ENCODE assay signal across 12 cellular contexts in the genomic region with DNA sequence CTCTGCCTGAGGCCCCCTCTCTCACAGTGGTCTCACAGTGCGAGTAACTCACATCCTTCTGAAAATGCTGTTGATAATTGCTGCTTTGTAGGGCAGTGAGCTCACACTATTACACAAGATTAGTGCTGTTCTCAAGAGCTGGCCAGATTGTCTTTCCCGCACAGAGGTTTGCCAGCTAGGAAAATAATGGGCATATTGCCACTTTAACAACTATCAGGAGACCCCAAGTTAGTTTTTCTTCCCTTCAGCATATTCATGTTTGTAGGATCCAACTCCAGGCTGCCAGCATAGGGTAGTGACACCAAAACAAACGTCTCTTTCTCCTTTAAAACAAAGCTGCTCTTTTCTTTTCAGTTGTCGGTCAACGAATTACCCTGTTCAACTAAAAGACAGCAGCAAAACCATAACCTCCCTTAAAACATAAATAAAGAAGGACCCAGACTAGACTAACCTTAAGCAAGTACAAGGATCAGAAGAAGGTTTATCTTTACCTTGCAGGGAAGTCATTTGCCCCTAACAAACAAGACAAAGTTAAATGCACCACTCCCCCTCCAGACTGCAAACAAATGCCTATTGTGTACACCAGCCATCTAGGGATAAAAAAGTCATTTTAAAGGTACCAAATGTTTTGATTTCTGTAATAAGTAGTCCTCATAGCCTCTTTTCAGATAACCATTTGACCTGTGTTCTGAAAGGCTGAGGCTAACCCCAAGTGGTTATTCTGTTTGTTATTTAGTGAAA.
A peak's percentile ranks its signal among the peaks of the same experiment; 100 is the strongest.
DNase-seq lines count a peak whose midpoint lies in the region; ATAC-seq and TF ChIP-seq lines count a peak whose summit lies in the region.
"Had no signal": no experiment of that assay in that cellular context is flagged by ENCODE, and none has a peak within 500 bp of the region (broad histone marks: within the 10 kb centered on the region; RNA-seq: fewer than 3 reads in every experiment).

No MANE protein-coding gene starts in this region.

- H3K36me3 Mint-ChIP-seq in WTC11 (peaks cover 38% of the 10 kb centered on the region), neural progenitor cell (peaks cover 31% of the 10 kb centered on the region)

- TF ChIP-seq CTCF in WTC11 (IDR thresholded peaks at IDR 0.05) (no peak), neural progenitor cell (IDR thresholded peaks at IDR 0.05) (no peak)

- H3K9me3 ChIP-seq in neural progenitor cell (ENCODE audit: low read depth), result no peaks in the 10 kb centered on the region
- H3K9me3 ChIP-seq: SK-N-SH had no signal

- POLR2A ChIA-PET in WTC11 (lab: Charles Lee), result no interaction called here

- no peaks in the 10 kb centered on the region for H3K36me3 ChIP-seq in neural progenitor cell

- no peaks in the 10 kb centered on the region for H3K79me2 ChIP-seq in neural progenitor cell (ENCODE audit: low read depth)

- no peaks in the 10 kb centered on the region for H3F3A ChIP-seq in neural progenitor cell (ENCODE audit: low read depth)

- no peaks in the 10 kb centered on the region for H3K27me3 ChIP-seq in neural progenitor cell

- H3K27ac ChIP-seq in neural progenitor cell, result peak overlapping the region; percentile 71

- peak overlapping the region; percentile 25 for H3K4me2 ChIP-seq in neural progenitor cell
- H3K4me2 ChIP-seq: SK-N-SH had no signal

- H3K4me1 Mint-ChIP-seq in WTC11 (peaks cover 5% of the 10 kb centered on the region), neural progenitor cell (no peaks in the 10 kb centered on the region)
- H3K4me1 Mint-ChIP-seq: B cell had no signal

- CTCF ChIA-PET in WTC11 (lab: Charles Lee), result interaction anchor here (0.8 kb wide), 1 partner anchor 90 kb away, joined by 3 read pairs; no protein-coding TSS in a partner anchor

- no peak for ATAC-seq in WTC11
- no peak for ATAC-seq in GM19035 (IDR thresholded peaks at IDR 0.05; ENCODE audit: unreplicated experiment)

- no peak overlapping the region for H3K4me3 Mint-ChIP-seq in WTC11
- H3K4me3 Mint-ChIP-seq in neural progenitor cell, result no peak overlapping the region
- H3K4me3 Mint-ChIP-seq: activated naive CD4-positive, alpha-beta T cell treated with anti-CD3 and anti-CD28 coated beads for 36 hours; B cell had no signal

- H3K9me3 Mint-ChIP-seq in WTC11, result no peaks in the 10 kb centered on the region
- H3K9me3 Mint-ChIP-seq in neural progenitor cell, result no peaks in the 10 kb centered on the region
- H3K9me3 Mint-ChIP-seq: activated naive CD4-positive, alpha-beta T cell treated with anti-CD3 and anti-CD28 coated beads for 36 hours had no signal

- no peak overlapping the region for H3K4me3 ChIP-seq in neural progenitor cell

- intact Hi-C loops in posterior vena cava (cut with DNase I), result loop anchor here (10.0 kb wide), 2 partner anchors 1208 to 1248 kb away; no protein-coding TSS in a partner anchor

- H2AFZ ChIP-seq in neural progenitor cell (replicated peaks), result no peak overlapping the region

- no peak overlapping the region for H3K9ac ChIP-seq in neural progenitor cell
- H3K9ac ChIP-seq: SK-N-SH had no signal

- H3K27ac Mint-ChIP-seq in WTC11 (peak overlapping the region; percentile 23), neural progenitor cell (no peak overlapping the region)
- H3K27ac Mint-ChIP-seq: activated naive CD4-positive, alpha-beta T cell treated with anti-CD3 and anti-CD28 coated beads for 36 hours; B cell had no signal

- no peaks in the 10 kb centered on the region for H4K20me1 ChIP-seq in neural progenitor cell (ENCODE audit: low read depth)

- H3K27me3 Mint-ChIP-seq in WTC11 (ENCODE audit: low read depth) (no peaks in the 10 kb centered on the region), neural progenitor cell (ENCODE audit: insufficient read depth, low read depth) (no peaks in the 10 kb centered on the region)

- peaks cover 14% of the 10 kb centered on the region for H3K4me1 ChIP-seq in neural progenitor cell

- DNase-seq in AG20443 (ENCODE audit: low spot score) (peak; percentile 35), WTC11 (ENCODE audit: low spot score) (no peak), globus pallidus (ENCODE audit: low spot score) (peak; percentile 88), neural progenitor cell (ENCODE audit: low spot score) (peak; percentile 16), mesenteric fat pad (ENCODE audit: low spot score) (no peak), posterior vena cava (ENCODE audit: low spot score) (no peak)
- no peak for DNase-seq in central memory CD4-positive, alpha-beta T cell
- DNase-seq: activated CD4-positive, alpha-beta T cell treated with anti-CD3 and anti-CD28 coated beads, Interleukin-2, amount 50 U/mL, for 1 hour; activated naive CD4-positive, alpha-beta T cell treated with anti-CD3 and anti-CD28 coated beads for 36 hours; SK-N-SH had no signal

TF ChIP-seq in WTC11, 78 proteins besides CTCF, POLR2A, EP300 and RAD21 (continues in another document):
- no peak for TF ChIP-seq ZNF219 (CRISPR knock-in tag; IDR thresholded peaks at IDR 0.05; ENCODE audit: borderline replicate concordance)
- TF ChIP-seq, protein P1, sequence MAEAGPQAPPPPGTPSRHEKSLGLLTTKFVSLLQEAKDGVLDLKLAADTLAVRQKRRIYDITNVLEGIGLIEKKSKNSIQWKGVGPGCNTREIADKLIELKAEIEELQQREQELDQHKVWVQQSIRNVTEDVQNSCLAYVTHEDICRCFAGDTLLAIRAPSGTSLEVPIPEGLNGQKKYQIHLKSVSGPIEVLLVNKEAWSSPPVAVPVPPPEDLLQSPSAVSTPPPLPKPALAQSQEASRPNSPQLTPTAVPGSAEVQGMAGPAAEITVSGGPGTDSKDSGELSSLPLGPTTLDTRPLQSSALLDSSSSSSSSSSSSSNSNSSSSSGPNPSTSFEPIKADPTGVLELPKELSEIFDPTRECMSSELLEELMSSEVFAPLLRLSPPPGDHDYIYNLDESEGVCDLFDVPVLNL (CRISPR knock-in tag; IDR thresholded peaks at IDR 0.05; ENCODE audit: borderline replicate concordance, low read depth), result no peak
- TF ChIP-seq TP53 (CRISPR knock-in tag; IDR thresholded peaks at IDR 0.05), result no peak
- TF ChIP-seq KAT7 (CRISPR knock-in tag; IDR thresholded peaks at IDR 0.05; ENCODE audit: borderline replicate concordance), result no peak
- no peak for TF ChIP-seq ETV6 (CRISPR knock-in tag; IDR thresholded peaks at IDR 0.05)
- TF ChIP-seq, protein P2, sequence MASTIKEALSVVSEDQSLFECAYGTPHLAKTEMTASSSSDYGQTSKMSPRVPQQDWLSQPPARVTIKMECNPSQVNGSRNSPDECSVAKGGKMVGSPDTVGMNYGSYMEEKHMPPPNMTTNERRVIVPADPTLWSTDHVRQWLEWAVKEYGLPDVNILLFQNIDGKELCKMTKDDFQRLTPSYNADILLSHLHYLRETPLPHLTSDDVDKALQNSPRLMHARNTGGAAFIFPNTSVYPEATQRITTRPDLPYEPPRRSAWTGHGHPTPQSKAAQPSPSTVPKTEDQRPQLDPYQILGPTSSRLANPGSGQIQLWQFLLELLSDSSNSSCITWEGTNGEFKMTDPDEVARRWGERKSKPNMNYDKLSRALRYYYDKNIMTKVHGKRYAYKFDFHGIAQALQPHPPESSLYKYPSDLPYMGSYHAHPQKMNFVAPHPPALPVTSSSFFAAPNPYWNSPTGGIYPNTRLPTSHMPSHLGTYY (CRISPR knock-in tag; IDR thresholded peaks at IDR 0.05), result no peak
- TF ChIP-seq SP1 (CRISPR knock-in tag; conservative IDR thresholded peaks at IDR 0.05), result no peak
- TF ChIP-seq CREM (CRISPR knock-in tag; IDR thresholded peaks at IDR 0.05), result no peak
- TF ChIP-seq NFYB (CRISPR knock-in tag; conservative IDR thresholded peaks at IDR 0.05; ENCODE audit: low read depth), result no peak
- no peak for TF ChIP-seq RORB (CRISPR knock-in tag; IDR thresholded peaks at IDR 0.05)
- TF ChIP-seq ZNF396 (CRISPR knock-in tag; IDR thresholded peaks at IDR 0.05; ENCODE audit: borderline replicate concordance), result no peak
- no peak for TF ChIP-seq FOXK1 (CRISPR knock-in tag; IDR thresholded peaks at IDR 0.05)
- TF ChIP-seq, protein P3, sequence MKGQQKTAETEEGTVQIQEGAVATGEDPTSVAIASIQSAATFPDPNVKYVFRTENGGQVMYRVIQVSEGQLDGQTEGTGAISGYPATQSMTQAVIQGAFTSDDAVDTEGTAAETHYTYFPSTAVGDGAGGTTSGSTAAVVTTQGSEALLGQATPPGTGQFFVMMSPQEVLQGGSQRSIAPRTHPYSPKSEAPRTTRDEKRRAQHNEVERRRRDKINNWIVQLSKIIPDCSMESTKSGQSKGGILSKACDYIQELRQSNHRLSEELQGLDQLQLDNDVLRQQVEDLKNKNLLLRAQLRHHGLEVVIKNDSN (CRISPR knock-in tag; IDR thresholded peaks at IDR 0.05), result no peak
- TF ChIP-seq NFE2L1 (CRISPR knock-in tag; IDR thresholded peaks at IDR 0.05), result no peak
- no peak for TF ChIP-seq RELA (CRISPR knock-in tag; IDR thresholded peaks at IDR 0.05; ENCODE audit: borderline replicate concordance)
- TF ChIP-seq SMAD4 (CRISPR knock-in tag; IDR thresholded peaks at IDR 0.05), result no peak
- no peak for TF ChIP-seq GTF2I (CRISPR knock-in tag; conservative IDR thresholded peaks at IDR 0.05)
- TF ChIP-seq ZNF138 (CRISPR knock-in tag; conservative IDR thresholded peaks at IDR 0.05), result no peak
- TF ChIP-seq, protein P4, sequence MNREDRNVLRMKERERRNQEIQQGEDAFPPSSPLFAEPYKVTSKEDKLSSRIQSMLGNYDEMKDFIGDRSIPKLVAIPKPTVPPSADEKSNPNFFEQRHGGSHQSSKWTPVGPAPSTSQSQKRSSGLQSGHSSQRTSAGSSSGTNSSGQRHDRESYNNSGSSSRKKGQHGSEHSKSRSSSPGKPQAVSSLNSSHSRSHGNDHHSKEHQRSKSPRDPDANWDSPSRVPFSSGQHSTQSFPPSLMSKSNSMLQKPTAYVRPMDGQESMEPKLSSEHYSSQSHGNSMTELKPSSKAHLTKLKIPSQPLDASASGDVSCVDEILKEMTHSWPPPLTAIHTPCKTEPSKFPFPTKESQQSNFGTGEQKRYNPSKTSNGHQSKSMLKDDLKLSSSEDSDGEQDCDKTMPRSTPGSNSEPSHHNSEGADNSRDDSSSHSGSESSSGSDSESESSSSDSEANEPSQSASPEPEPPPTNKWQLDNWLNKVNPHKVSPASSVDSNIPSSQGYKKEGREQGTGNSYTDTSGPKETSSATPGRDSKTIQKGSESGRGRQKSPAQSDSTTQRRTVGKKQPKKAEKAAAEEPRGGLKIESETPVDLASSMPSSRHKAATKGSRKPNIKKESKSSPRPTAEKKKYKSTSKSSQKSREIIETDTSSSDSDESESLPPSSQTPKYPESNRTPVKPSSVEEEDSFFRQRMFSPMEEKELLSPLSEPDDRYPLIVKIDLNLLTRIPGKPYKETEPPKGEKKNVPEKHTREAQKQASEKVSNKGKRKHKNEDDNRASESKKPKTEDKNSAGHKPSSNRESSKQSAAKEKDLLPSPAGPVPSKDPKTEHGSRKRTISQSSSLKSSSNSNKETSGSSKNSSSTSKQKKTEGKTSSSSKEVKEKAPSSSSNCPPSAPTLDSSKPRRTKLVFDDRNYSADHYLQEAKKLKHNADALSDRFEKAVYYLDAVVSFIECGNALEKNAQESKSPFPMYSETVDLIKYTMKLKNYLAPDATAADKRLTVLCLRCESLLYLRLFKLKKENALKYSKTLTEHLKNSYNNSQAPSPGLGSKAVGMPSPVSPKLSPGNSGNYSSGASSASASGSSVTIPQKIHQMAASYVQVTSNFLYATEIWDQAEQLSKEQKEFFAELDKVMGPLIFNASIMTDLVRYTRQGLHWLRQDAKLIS (CRISPR knock-in tag; IDR thresholded peaks at IDR 0.05; ENCODE audit: borderline replicate concordance), result no peak

Comparison
In these comparisons a context has a peak if more than half of its experiments do, and no peak if none do; other contexts are left out.
1. DNase-seq: peak in AG20443 (single experiment), globus pallidus (single experiment) and neural progenitor cell (single experiment); none in WTC11 (single experiment), central memory CD4-positive, alpha-beta T cell (single experiment), mesenteric fat pad (single experiment) and posterior vena cava (single experiment).